Comparison of ENCODE assay signal across 10 cellular contexts in the genomic region with DNA sequence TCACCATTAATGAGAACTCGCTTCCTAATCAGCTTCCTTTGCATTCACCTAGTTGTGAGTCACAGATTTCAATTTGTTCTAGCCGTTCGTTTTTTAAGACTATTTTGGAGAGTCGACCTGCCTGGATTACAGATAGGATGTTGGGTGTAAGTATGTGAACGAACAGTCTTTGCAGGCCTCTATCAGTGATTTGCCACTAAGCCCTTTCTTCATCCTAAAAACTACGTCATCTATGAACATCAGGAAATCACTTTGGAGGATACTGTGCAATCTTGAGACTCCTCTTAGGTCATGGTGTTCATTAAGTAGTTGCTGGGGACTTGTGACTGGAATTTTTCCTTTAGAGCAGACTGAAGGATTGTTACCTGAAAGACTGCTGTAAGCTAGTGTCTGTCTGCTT. TPM values are rescaled to one million over a fixed set of nuclear protein-coding genes. Genes with fewer than 3 reads are reported as not detected.
A peak's percentile ranks its signal among the peaks of the same experiment; 100 is the strongest.
DNase-seq lines count a peak whose midpoint lies in the region; ATAC-seq, FAIRE-seq and TF ChIP-seq lines count a peak whose summit lies in the region.
"Had no signal": no experiment of that assay in that cellular context is flagged by ENCODE, and none has a peak within 500 bp of the region (broad histone marks: within the 10 kb centered on the region; RNA-seq: fewer than 3 reads in every experiment).

No MANE protein-coding gene starts in this region.

- POLR2A ChIA-PET in AG04450 (lab: Yijun Ruan, JAX): no interaction called here
- POLR2A ChIA-PET in WTC11 (lab: Charles Lee): no interaction called here

- peaks cover 24% of the 10 kb centered on the region for H3K4me1 Mint-ChIP-seq in WTC11

- peaks cover 19% of the 10 kb centered on the region for H3K36me3 ChIP-seq in iPS-18a (ENCODE audit: control insufficient read depth, low read depth, low read length)
- H3K36me3 ChIP-seq: right atrium auricular region had no signal

- peaks cover 2% of the 10 kb centered on the region for H3K36me3 Mint-ChIP-seq in WTC11

- H3K4me3 ChIP-seq in AG04450 (ENCODE audit: low read depth, low read length) (peak overlapping the region; percentile 73; the same call in 1 of the 2 replicates), iPS-18a (ENCODE audit: low read length) (peak overlapping the region; percentile 99)

- H3K27me3 ChIP-seq in AG04450 (ENCODE audit: control insufficient read depth, insufficient read depth, low read length) (no peaks in the 10 kb centered on the region), iPS-18a (ENCODE audit: control insufficient read depth, insufficient read depth, low read length) (no peaks in the 10 kb centered on the region)
- H3K27me3 ChIP-seq: right atrium auricular region had no signal

- peak overlapping the region; percentile 78 for H3K27ac Mint-ChIP-seq in WTC11

- CTCF ChIA-PET in AG04450 (lab: Charles Lee): interaction anchor here (0.6 to 1.4 kb wide), 2 partner anchors 58 to 195 kb away, joined by 3 to 5 read pairs; no protein-coding TSS in a partner anchor
- CTCF ChIA-PET in WTC11 (lab: Charles Lee): no interaction called here

- DNase-seq in AG04450 (ENCODE audit: low read depth, low spot score) (no peak), GM18507 (ENCODE audit: extremely low spot score, insufficient read length, low read depth) (no peak), WTC11 (ENCODE audit: low spot score) (no peak), AML-193 (lab: John Stamatoyannopoulos, UW) (no peak)
- DNase-seq: activated CD4-positive, alpha-beta T cell treated with anti-CD3 and anti-CD28 coated beads, Interleukin-2, amount 50 U/mL, for 4 hours had no signal

- H3K27ac ChIP-seq in AG04450 (ENCODE audit: low read depth, low read length) (no peak overlapping the region), iPS-18a (ENCODE audit: low read length) (no peak overlapping the region)

- no peaks in the 10 kb centered on the region for H3K27me3 Mint-ChIP-seq in WTC11 (ENCODE audit: low read depth)

- H3K9ac ChIP-seq in iPS-18a (ENCODE audit: low read length): peak overlapping the region; percentile 98

- peak overlapping the region; percentile 84 for H3K4me3 Mint-ChIP-seq in WTC11

- peaks cover 16% of the 10 kb centered on the region for H3K4me1 ChIP-seq in iPS-18a (ENCODE audit: control insufficient read depth, low read depth, low read length)
- H3K4me1 ChIP-seq: right atrium auricular region had no signal

- no peaks in the 10 kb centered on the region for H3K9me3 Mint-ChIP-seq in WTC11

- FAIRE-seq in GM18507 (lab: Jason Lieb, UNC): peak; percentile 5

- ATAC-seq in WTC11 (no peak), GM21390 (IDR thresholded peaks at IDR 0.05; ENCODE audit: unreplicated experiment) (no peak), HG02763 (IDR thresholded peaks at IDR 0.05; ENCODE audit: unreplicated experiment) (no peak)
- ATAC-seq in activated CD4-positive, CD25-positive, alpha-beta regulatory T cell treated with anti-CD3 and anti-CD28 coated beads, Interleukin-2, amount 50 U/mL, for 24 hours: no peak

- H3K9me3 ChIP-seq in AG04450 (ENCODE audit: control insufficient read depth, insufficient read depth, low read length) (no peaks in the 10 kb centered on the region), iPS-18a (ENCODE audit: control insufficient read depth, low read depth, low read length) (no peaks in the 10 kb centered on the region)
- H3K9me3 ChIP-seq: right atrium auricular region had no signal

- TF ChIP-seq CTCF in AG04450 (IDR thresholded peaks at IDR 0.05; ENCODE audit: low read depth, low read length): no peak
- TF ChIP-seq CTCF in WTC11 (IDR thresholded peaks at IDR 0.05): no peak

TF ChIP-seq in WTC11, 78 proteins besides CTCF, POLR2A, EP300 and RAD21:
- TF ChIP-seq NR1H2 (CRISPR knock-in tag; IDR thresholded peaks at IDR 0.05) (no peak), ATF6 (CRISPR knock-in tag; IDR thresholded peaks at IDR 0.05) (no peak), ZNF232 (CRISPR knock-in tag; IDR thresholded peaks at IDR 0.05) (no peak), CREB1 (CRISPR knock-in tag; IDR thresholded peaks at IDR 0.05) (no peak), USF1 (CRISPR knock-in tag; IDR thresholded peaks at IDR 0.05) (no peak), SP1 (CRISPR knock-in tag; conservative IDR thresholded peaks at IDR 0.05) (no peak), AFF4 (CRISPR knock-in tag; IDR thresholded peaks at IDR 0.05; ENCODE audit: borderline replicate concordance) (no peak)
- TF ChIP-seq, protein P1, sequence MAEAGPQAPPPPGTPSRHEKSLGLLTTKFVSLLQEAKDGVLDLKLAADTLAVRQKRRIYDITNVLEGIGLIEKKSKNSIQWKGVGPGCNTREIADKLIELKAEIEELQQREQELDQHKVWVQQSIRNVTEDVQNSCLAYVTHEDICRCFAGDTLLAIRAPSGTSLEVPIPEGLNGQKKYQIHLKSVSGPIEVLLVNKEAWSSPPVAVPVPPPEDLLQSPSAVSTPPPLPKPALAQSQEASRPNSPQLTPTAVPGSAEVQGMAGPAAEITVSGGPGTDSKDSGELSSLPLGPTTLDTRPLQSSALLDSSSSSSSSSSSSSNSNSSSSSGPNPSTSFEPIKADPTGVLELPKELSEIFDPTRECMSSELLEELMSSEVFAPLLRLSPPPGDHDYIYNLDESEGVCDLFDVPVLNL (CRISPR knock-in tag; IDR thresholded peaks at IDR 0.05; ENCODE audit: borderline replicate concordance, low read depth): no peak

RNA-seq across cellular contexts. Expression of gene POLA1, which starts 1.1 kb away (rescaled TPM):
- 2.2 TPM in 2 replicates for polyA plus RNA-seq in AG04450 (2011; rRNA removed)
- 5.5 and 9.5 TPM in 2 replicates for polyA minus RNA-seq in AG04450 (2011; rRNA and poly(A)+ RNA removed)
- total RNA-seq in WTC11 (2021): 27.4 to 29.9 TPM (median 27.4 TPM) in 3 replicates

RNA-seq across cellular contexts. Expression of gene PCYT1B, which starts 47.7 kb away (rescaled TPM):
- 0.09 and 0.10 TPM in 2 replicates for polyA plus RNA-seq in AG04450 (2011; rRNA removed)
- 0.13 and 0.23 TPM in 2 replicates for polyA minus RNA-seq in AG04450 (2011; rRNA and poly(A)+ RNA removed)
- total RNA-seq in WTC11 (2021): 20.7 to 27.2 TPM (median 26.4 TPM) in 3 replicates
